Comparison of ENCODE assay signal across 11 cellular contexts in genomic region chr6:12962995-12963394, GRCh38.
DNase-seq lines count a peak whose midpoint lies in the region; ATAC-seq and TF ChIP-seq lines count a peak whose summit lies in the region.
"Had no signal": no experiment of that assay in that cellular context is flagged by ENCODE, and none has a peak within 500 bp of the region (broad histone marks: within the 10 kb centered on the region; RNA-seq: fewer than 3 reads in every experiment).

No MANE protein-coding gene starts in this region.

- H3K36me3 ChIP-seq in heart right ventricle (no peaks in the 10 kb centered on the region), tibial artery (no peaks in the 10 kb centered on the region), MG63 (no peaks in the 10 kb centered on the region)

- H3K4me1 ChIP-seq in heart right ventricle: peaks cover 0 to 53% (median 37%) of the 10 kb centered on the region in 9 donors
- H3K4me1 ChIP-seq in tibial artery: peaks cover 0 to 75% (median 12%) of the 10 kb centered on the region in 4 donors

- intact Hi-C loops in heart right ventricle (cut with DNase I): loop anchor here in 4 of 10 donors (5.0 kb wide), 4 partner anchors 44 to 59 kb away; no protein-coding TSS in a partner anchor
- intact Hi-C loops in Right ventricle myocardium superior (cut with DNase I): no loop called here
- intact Hi-C loops in tibial artery (cut with DNase I; ENCODE audit: low total_unique reads): no loop called here

- peak in 7 of 8 donors; percentile 26 to 65 (median 43) for ATAC-seq in heart right ventricle
- ATAC-seq in Right ventricle myocardium superior (ENCODE audit: poor library complexity): no peak
- ATAC-seq in HG03354 (IDR thresholded peaks at IDR 0.05; ENCODE audit: poor library complexity, severe bottlenecking, unreplicated experiment): no peak
- ATAC-seq: activated CD4-positive, CD25-positive, alpha-beta regulatory T cell treated with anti-CD3 and anti-CD28 coated beads, Interleukin-2, amount 50 U/mL, for 24 hours had no signal

- H3K27me3 ChIP-seq in heart right ventricle (no peaks in the 10 kb centered on the region), tibial artery (no peaks in the 10 kb centered on the region), MG63 (0 out of 2 replicates have a peak, but pooled peaks cover 3% of the 10 kb centered on the region)

- TF ChIP-seq CTCF in heart right ventricle (IDR thresholded peaks at IDR 0.05): no peak
- no peak for TF ChIP-seq CTCF in tibial artery (IDR thresholded peaks at IDR 0.05)

- peak overlapping the region in 9 of 10 donors; percentile 4 to 30 (median 23) for H3K4me3 ChIP-seq in heart right ventricle
- H3K4me3 ChIP-seq in tibial artery: peak overlapping the region; percentile 5 to 27
- H3K4me3 ChIP-seq in MG63: no peak overlapping the region

- 22 to 24% methylated on average over 5 of the region's 5 CpGs for WGBS in heart right ventricle, 2 donors

- H3K27ac ChIP-seq in heart right ventricle: peak overlapping the region; percentile 38 to 91 (median 78)
- peak overlapping the region; percentile 82 to 84 for H3K27ac ChIP-seq in tibial artery

- DNase-seq in heart right ventricle (no peak), Right ventricle myocardium superior (no peak), RPMI7951 (ENCODE audit: low read depth) (peak; percentile 14), glomerular endothelial cell (ENCODE audit: extremely low read depth, low read depth, low spot score) (peak; percentile 82), tibial artery (no peak), cortex of kidney (lab: John Stamatoyannopoulos, UW) (no peak), MG63 (no peak)
- DNase-seq: activated naive CD8-positive, alpha-beta T cell treated with anti-CD3 and anti-CD28 coated beads for 36 hours; CD4-positive, CD25-positive, alpha-beta regulatory T cell had no signal

- H3K9me3 ChIP-seq in heart right ventricle (no peaks in the 10 kb centered on the region), tibial artery (no peaks in the 10 kb centered on the region), MG63 (no peaks in the 10 kb centered on the region)

Comparison
In these comparisons a context has a peak if more than half of its experiments do, and no peak if none do; other contexts are left out.
1. ATAC-seq: peak in heart right ventricle (7 of 8); none in Right ventricle myocardium superior (single experiment) and HG03354 (single experiment).
2. DNase-seq: peak in RPMI7951 (single experiment) and glomerular endothelial cell (single experiment); none in heart right ventricle (0 of 2), Right ventricle myocardium superior (single experiment), tibial artery (0 of 2), cortex of kidney (single experiment) and MG63 (single experiment).